8 cellular contexts compared by ENCODE assay signal in genomic region chr16:11667824-11668589, GRCh38. TPM values are rescaled to one million over a fixed set of nuclear protein-coding genes. Genes with fewer than 3 reads are reported as not detected.
DNase-seq lines count a peak whose midpoint lies in the region; ATAC-seq and TF ChIP-seq lines count a peak whose summit lies in the region.

Gene SNN, plus strand, starts transcription at chr16:11668455. Its CDS starts 7,605 bp downstream, at chr16:11676060.

- peak within 1 kb of the TSS; percentile 87 for H3K9ac ChIP-seq in IMR-90 (ENCODE audit: low read depth, low read length)

- H2BK15ac ChIP-seq in IMR-90 (ENCODE audit: low read depth, low read length): peak within 1 kb of the TSS; percentile 36; the same call in 1 of the 3 replicates

- H2AK5ac ChIP-seq in IMR-90 (ENCODE audit: low read depth, low read length): peak within 1 kb of the TSS; percentile 67

- peak within 1 kb of the TSS; percentile 87 for H3K18ac ChIP-seq in IMR-90 (ENCODE audit: low read depth, low read length)

- intact Hi-C loops in IMR-90 (cut with micrococcal nuclease): no loop called here

- H2AK9ac ChIP-seq in IMR-90 (replicated peaks; ENCODE audit: low read depth, low read length, poor library complexity): peak within 1 kb of the TSS; percentile 97

- no peak for TF ChIP-seq RAD21 in IMR-90 (IDR thresholded peaks at IDR 0.05; ENCODE audit: low read length)

- H3K4me3 Mint-ChIP-seq in nephron progenitor cell: peak within 1 kb of the TSS; percentile 84

- ATAC-seq in GM21367 (IDR thresholded peaks at IDR 0.05; ENCODE audit: unreplicated experiment) (peak; percentile 52), IMR-90 (ENCODE audit: low read depth) (peak; percentile 97)
- peak; percentile 90 for ATAC-seq in stimulated activated naive CD8-positive, alpha-beta T cell treated with anti-CD3 and anti-CD28 coated beads, Interleukin-15, Interleukin-2, amounts not matched to agents 100 U/mL and 50 U/mL, for 24 hours

- H4K20me1 ChIP-seq in IMR-90 (ENCODE audit: insufficient read depth, low read length): peaks cover 39% of the 10 kb centered on the region

- no peaks in the 10 kb centered on the region for H3K27me3 ChIP-seq in IMR-90 (ENCODE audit: control insufficient read depth, insufficient read depth, low read length)

- H3K27ac Mint-ChIP-seq in nephron progenitor cell: no peak within 1 kb of the TSS

- H3K27ac ChIP-seq in IMR-90 (ENCODE audit: insufficient read depth, low read length): peak within 1 kb of the TSS; percentile 85

- WGBS in IMR-90 (ENCODE audit: extremely low coverage in 2 of 2, insufficient read length in 1 of 2), 2 experiments: 29% methylated on average over 28 of the region's 90 CpGs; no CpG with 5 or more reads in 1 of the 2 experiments

- H3K9me3 ChIP-seq in IMR-90 (ENCODE audit: control insufficient read depth, insufficient read depth, low read length): no peaks in the 10 kb centered on the region

- H3K56ac ChIP-seq in IMR-90 (ENCODE audit: extremely low read depth, insufficient read depth, low read length): no peak within 1 kb of the TSS; the same call in 1 of the 2 replicates

- peaks cover 3 to 42% of the 10 kb centered on the region in 2 experiments; a peak in 3 of 4 replicates for H3K79me1 ChIP-seq in IMR-90 (ENCODE audit: low read depth in 1 of 2, low read length in 2 of 2)

- peaks cover 65% of the 10 kb centered on the region for H3K4me1 Mint-ChIP-seq in nephron progenitor cell

- H3K4me3 ChIP-seq in IMR-90 (ENCODE audit: insufficient read depth, low read depth, low read length): peak within 1 kb of the TSS; percentile 99

- H3K14ac ChIP-seq in IMR-90 (replicated peaks; ENCODE audit: low read depth, low read length): peak within 1 kb of the TSS; percentile 79

- POLR2A ChIA-PET in IMR-90 (lab: Charles Lee; ENCODE audit: unreplicated experiment): no interaction called here

- no peaks in the 10 kb centered on the region for H3K9me3 Mint-ChIP-seq in nephron progenitor cell

- peak within 1 kb of the TSS; percentile 98 for H3K4me2 ChIP-seq in IMR-90 (ENCODE audit: low read depth, low read length)

- peaks cover 7% of the 10 kb centered on the region for H3K4me1 ChIP-seq in IMR-90 (ENCODE audit: control insufficient read depth, insufficient read depth, low read length)

- no peaks in the 10 kb centered on the region; the same call in 1 of the 2 replicates for H3K36me3 ChIP-seq in IMR-90 (ENCODE audit: control insufficient read depth, insufficient read depth, low read length)

- peaks cover 3% of the 10 kb centered on the region for H3K27me3 Mint-ChIP-seq in nephron progenitor cell (ENCODE audit: low read depth, poor library complexity)

- TF ChIP-seq CTCF in IMR-90 (conservative IDR thresholded peaks at IDR 0.05; ENCODE audit: low read depth, low read length) (no peak), nephron progenitor cell (IDR thresholded peaks at IDR 0.05) (no peak)

- peaks cover 5% of the 10 kb centered on the region for H3K9me1 ChIP-seq in IMR-90 (ENCODE audit: insufficient read depth, low read length)

- in situ Hi-C loops in IMR-90 (cut with MboI; ENCODE audit: low sequenced_read_pairs): no loop called here

- peak within 1 kb of the TSS; percentile 63 for H4K91ac ChIP-seq in IMR-90 (ENCODE audit: insufficient read depth, low read depth, low read length)

- peak within 1 kb of the TSS; percentile 89 for H4K8ac ChIP-seq in IMR-90 (ENCODE audit: low read depth in 2 of 2, low read length in 2 of 2)

- CTCF ChIA-PET in IMR-90 (lab: Yijun Ruan, JAX): no interaction called here

- H3K36me3 Mint-ChIP-seq in nephron progenitor cell (ENCODE audit: low read depth): no peaks in the 10 kb centered on the region

- H2BK5ac ChIP-seq in IMR-90 (ENCODE audit: low read depth, low read length, poor library complexity, severe bottlenecking): peak within 1 kb of the TSS; percentile 56

- H3K4ac ChIP-seq in IMR-90 (ENCODE audit: low read depth, low read length): peak within 1 kb of the TSS; percentile 84

- dilution Hi-C loops in IMR-90 (cut with HindIII; ENCODE audit: low sequenced_read_pairs, unreplicated experiment): no loop called here

- H4K5ac ChIP-seq in IMR-90 (ENCODE audit: low read depth, low read length): peak within 1 kb of the TSS; percentile 95

- TF ChIP-seq POLR2A in IMR-90 (IDR thresholded peaks at IDR 0.05; ENCODE audit: low read depth, low read length) (peak; percentile 53), Raji (IDR thresholded peaks at IDR 0.05; ENCODE audit: insufficient read depth, low read depth, low read length) (peak; percentile 39; the same call in 1 of the 2 replicates)

- 0 out of 2 replicates have a peak within 1 kb of the TSS, but pooled peaks have one; percentile 24 for H2BK20ac ChIP-seq in IMR-90 (ENCODE audit: low read depth, low read length)

- H3K23ac ChIP-seq in IMR-90 (ENCODE audit: low read depth, low read length): peak within 1 kb of the TSS; percentile 89

- H2AFZ ChIP-seq in IMR-90 (replicated peaks; ENCODE audit: low read length, poor library complexity): peak within 1 kb of the TSS; percentile 97

- H2BK120ac ChIP-seq in IMR-90 (ENCODE audit: low read depth, low read length): peak within 1 kb of the TSS; percentile 68; the same call in 1 of the 2 replicates

- DNase-seq in COLO829 (ENCODE audit: low spot score) (peak; percentile 84), IMR-90 (peak; percentile 72), fibroblast of the conjunctiva (ENCODE audit: low read depth) (peak; percentile 44), nephron progenitor cell (peak; percentile 92)
- DNase-seq in activated effector memory CD4-positive, alpha-beta T cell treated with Interleukin-2 at 50 U/mL for 16 hours: peak; percentile 80
- peak; percentile 89 for DNase-seq in stimulated activated naive CD8-positive, alpha-beta T cell treated with anti-CD3 and anti-CD28 coated beads, Interleukin-15, Interleukin-2, amounts not matched to agents 100 U/mL and 50 U/mL, for 24 hours

- BruUV-seq in IMR-90 (replicated peaks; lab: Mats Ljungman, UMichigan): no TSS peak

TF ChIP-seq in IMR-90, 13 proteins besides CTCF, POLR2A, EP300 and RAD21:
- TF ChIP-seq USF2 (IDR thresholded peaks at IDR 0.05; ENCODE audit: low read depth, low read length) (peak; percentile 75), CEBPB (IDR thresholded peaks at IDR 0.05; ENCODE audit: low read depth, low read length) (no peak), BHLHE40 (IDR thresholded peaks at IDR 0.05; ENCODE audit: low read depth, low read length) (no peak), MXI1 (IDR thresholded peaks at IDR 0.05; ENCODE audit: borderline replicate concordance, low read depth, low read length) (peak; percentile 26; the same call in 1 of the 2 replicates), MAZ (IDR thresholded peaks at IDR 0.05; ENCODE audit: borderline replicate concordance, low read depth, low read length) (peak; percentile 83; the same call in 1 of the 2 replicates)

RNA-seq across cellular contexts. Expression of gene SNN, which starts in this region (rescaled TPM):
- 8.6 and 10.0 TPM in 2 replicates for total RNA-seq in IMR-90 (2012; rRNA removed)
- 11.8 and 13.0 TPM in 2 replicates for polyA plus RNA-seq in IMR-90 (2012; rRNA removed)
- 9.3 and 14.5 TPM in 2 replicates for polyA plus RNA-seq in IMR-90 (2012; cell fraction: cytosol; rRNA removed)
- polyA plus RNA-seq in IMR-90 (2012; cell fraction: nucleus; rRNA removed; ENCODE audit: low replicate concordance): 7.9 and 13.2 TPM in 2 replicates

Comparison
In these comparisons a context has a peak if more than half of its experiments do, and no peak if none do; other contexts are left out.
1. Peak in every context shown above with its lines: DNase-seq, ATAC-seq, H3K4me3 ChIP-seq and H3K27ac ChIP-seq.